Comparison of ENCODE assay signal across 11 cellular contexts in genomic region chr15:90087454-90088154, GRCh38. TPM values are rescaled to one million over a fixed set of nuclear protein-coding genes. Genes with fewer than 3 reads are reported as not detected.
DNase-seq lines count a peak whose midpoint lies in the region; ATAC-seq, FAIRE-seq and TF ChIP-seq lines count a peak whose summit lies in the region.
"Had no signal": no experiment of that assay in that cellular context is flagged by ENCODE, and none has a peak within 500 bp of the region (broad histone marks: within the 10 kb centered on the region; RNA-seq: fewer than 3 reads in every experiment).

No MANE protein-coding gene starts in this region.

- TF ChIP-seq CTCF in K562 (IDR thresholded peaks at IDR 0.05 in 2 of 3, conservative IDR thresholded peaks at IDR 0.05 in 1 of 3; ENCODE audit: insufficient read depth in 2 of 3, low read depth in 1 of 3, low read length in 3 of 3) (peak in 2 of 3 experiments; percentile 33 to 45; a peak in 4 of 6 replicates), neural crest cell (conservative IDR thresholded peaks at IDR 0.05) (peak; percentile 19), tibial nerve (IDR thresholded peaks at IDR 0.05) (no peak)

- in situ Hi-C loops in K562 (cut with MboI): loop anchor here (5.0 kb wide), 1 partner anchor 190 kb away; no protein-coding TSS in a partner anchor

- peaks cover 3% of the 10 kb centered on the region for H3K27me3 Mint-ChIP-seq in neural crest cell (ENCODE audit: low read depth)

- peaks cover 12% of the 10 kb centered on the region for H3K36me3 ChIP-seq in MG63
- peaks cover 48% of the 10 kb centered on the region; the same call in 2 of the 3 replicates for H3K36me3 ChIP-seq in K562 (ENCODE audit: control insufficient read depth, insufficient read depth, low read length)
- H3K36me3 ChIP-seq in tibial nerve: peaks cover 2 to 81% (median 9%) of the 10 kb centered on the region in 3 donors

- H3K9ac ChIP-seq in K562 (ENCODE audit: insufficient read depth in 1 of 2, low read depth in 2 of 2, low read length in 2 of 2): no peak overlapping the region

- CTCF ChIA-PET in K562 (lab: Yijun Ruan, JAX; ENCODE audit: low intra/inter-chr PET ratio): interaction anchor here (0.6 to 2.9 kb wide), 5 partner anchors 132 to 348 kb away, joined by 3 to 19 read pairs (median 3); no protein-coding TSS in a partner anchor

- BruUV-seq in K562 (replicated peaks; lab: Mats Ljungman, UMichigan): no TSS peak

- H3K4me1 ChIP-seq in K562 (replicated peaks in 1 of 2; ENCODE audit: control insufficient read depth in 2 of 2, insufficient read depth in 2 of 2, low read length in 2 of 2) (peaks cover 0 to 17% of the 10 kb centered on the region in 2 experiments; a peak in 2 of 5 replicates), tibial nerve (no peaks in the 10 kb centered on the region)
- H3K4me1 ChIP-seq: Caco-2 had no signal

- H3K27ac ChIP-seq in K562 (ENCODE audit: extremely low read depth, low read depth, low read length) (no peak overlapping the region), tibial nerve (no peak overlapping the region)

- peaks cover 10% of the 10 kb centered on the region for H3K4me1 Mint-ChIP-seq in neural crest cell

- WGBS in K562 (ENCODE audit: insufficient coverage, low coverage, missing lambda C conversion rate): 72% methylated on average over 19 of the region's 20 CpGs
- WGBS in tibial nerve, 2 donors: 69 to 81% methylated on average over 20 of the region's 20 CpGs

- H3K9me1 ChIP-seq in K562 (ENCODE audit: control insufficient read depth, insufficient read depth, low read length): no peaks in the 10 kb centered on the region

- FAIRE-seq in K562 (lab: Jason Lieb, UNC): peak; percentile 23

- H3K9me3 Mint-ChIP-seq in neural crest cell: no peaks in the 10 kb centered on the region
- H3K9me3 Mint-ChIP-seq: T-helper 1 cell treated with Interleukin-12 subunit alpha and Interleukin-12 subunit beta and Interleukin-4 antibody, amounts not matched to agents 30 μg/mL and 1 μg/mL, for 36 hours had no signal

- peaks cover 37% of the 10 kb centered on the region for H3K36me3 Mint-ChIP-seq in neural crest cell (ENCODE audit: low read depth)

- peak; percentile 80 for ATAC-seq in K562
- ATAC-seq in HG02938 (IDR thresholded peaks at IDR 0.05; ENCODE audit: unreplicated experiment): no peak

- POLR2A ChIA-PET in K562 (lab: Yijun Ruan, JAX): interaction anchor here (0.6 to 2.2 kb wide), 8 partner anchors 11 to 417 kb away, joined by 3 to 7 read pairs (median 3); partner anchors contain the start of gene IDH2

- intact Hi-C loops in K562 (cut with micrococcal nuclease): loop anchor here (5.0 kb wide), 1 partner anchor 345 kb away; no protein-coding TSS in a partner anchor

- H3K27me3 ChIP-seq in MG63 (no peaks in the 10 kb centered on the region), K562 (ENCODE audit: control insufficient read depth in 2 of 2, insufficient read depth in 2 of 2, low read length in 2 of 2) (no peaks in the 10 kb centered on the region), tibial nerve (no peaks in the 10 kb centered on the region)

- TF ChIP-seq RAD21 in K562 (CRISPR knock-in tag; conservative IDR thresholded peaks at IDR 0.05 in 1 of 2, IDR thresholded peaks at IDR 0.05 in 1 of 2): peak in 1 of 2 experiments; percentile 18; a peak in 1 of 4 replicates

- H4K20me1 ChIP-seq in K562 (replicated peaks; ENCODE audit: control insufficient read depth, insufficient read depth, low read length): 0 out of 2 replicates have a peak, but pooled peaks cover 5% of the 10 kb centered on the region

- H2AFZ ChIP-seq in K562 (ENCODE audit: low read depth, low read length): no peak overlapping the region

- H3K4me3 ChIP-seq in MG63: no peak overlapping the region
- H3K4me3 ChIP-seq in K562: no peak overlapping the region
- H3K4me3 ChIP-seq in tibial nerve: no peak overlapping the region
- H3K4me3 ChIP-seq: lung had no signal

- TF ChIP-seq EP300 in K562 (IDR thresholded peaks at IDR 0.05; ENCODE audit: low read length): no peak
- no peak for TF ChIP-seq EP300 in tibial nerve (IDR thresholded peaks at IDR 0.05)

- no peak overlapping the region for H3K27ac Mint-ChIP-seq in neural crest cell (ENCODE audit: unreplicated experiment)
- H3K27ac Mint-ChIP-seq: T-helper 1 cell treated with Interleukin-12 subunit alpha and Interleukin-12 subunit beta and Interleukin-4 antibody, amounts not matched to agents 30 μg/mL and 1 μg/mL, for 36 hours had no signal

- peak overlapping the region; percentile 67 for H3K4me3 Mint-ChIP-seq in neural crest cell
- H3K4me3 Mint-ChIP-seq: T-helper 1 cell treated with Interleukin-12 subunit alpha and Interleukin-12 subunit beta and Interleukin-4 antibody, amounts not matched to agents 30 μg/mL and 1 μg/mL, for 36 hours had no signal

- TF ChIP-seq POLR2A in K562 (conservative IDR thresholded peaks at IDR 0.05) (no peak), tibial nerve (IDR thresholded peaks at IDR 0.05) (no peak)

- DNase-seq in NCI-H524 (lab: John Stamatoyannopoulos, UW) (peak; percentile 7 to 37), NCI-H524 treated with DMSO at 0.1 percent for 48 hours (lab: John Stamatoyannopoulos, UW) (no peak), MG63 (peak; percentile 44), K562 (ENCODE audit: extremely low read depth in 1 of 4, low spot score in 3 of 4) (peak; percentile 17 to 81 (median 80)), neural crest cell (ENCODE audit: low read depth, low spot score) (no peak), tibial nerve (ENCODE audit: low spot score in 2 of 2) (no peak)
- DNase-seq in effector CD8-positive, alpha-beta T cell (lab: John Stamatoyannopoulos, UW): no peak

- H3K9me3 ChIP-seq in MG63 (no peaks in the 10 kb centered on the region), K562 (replicated peaks; ENCODE audit: control insufficient read depth, insufficient read depth, low read depth, low read length) (no peaks in the 10 kb centered on the region), tibial nerve (no peaks in the 10 kb centered on the region)
- H3K9me3 ChIP-seq: Caco-2 had no signal

- no peak overlapping the region for H3K4me2 ChIP-seq in K562 (ENCODE audit: insufficient read depth, low read length)

- no peaks in the 10 kb centered on the region for H3K79me2 ChIP-seq in K562 (ENCODE audit: control insufficient read depth, insufficient read depth, low read length)

TF ChIP-seq in K562, 482 proteins besides CTCF, POLR2A, EP300 and RAD21 (continues in another document):
- TF ChIP-seq SMC3 (conservative IDR thresholded peaks at IDR 0.05; ENCODE audit: insufficient read depth, low read depth, low read length) (0 out of 2 replicates have a peak, but pooled peaks have one; percentile 31), NFYB (IDR thresholded peaks at IDR 0.05; ENCODE audit: extremely low read depth, insufficient read length) (peak; percentile 76), RUNX1 (IDR thresholded peaks at IDR 0.05; ENCODE audit: low read depth) (no peak), ZBTB33 (CRISPR knock-in tag; IDR thresholded peaks at IDR 0.05) (peak; percentile 54), PTBP1 (IDR thresholded peaks at IDR 0.05; ENCODE audit: low read depth, low read length) (no peak), ZNF124 (CRISPR knock-in tag; IDR thresholded peaks at IDR 0.05) (no peak), CREB3L1 (IDR thresholded peaks at IDR 0.05; ENCODE audit: borderline replicate concordance, low read depth) (no peak)

RNA-seq across cellular contexts. Expression of gene IDH2, which starts 14.7 kb away (rescaled TPM):
- 45.7 and 57.2 TPM in 2 replicates for total RNA-seq in MG63 (2014; rRNA removed; shearing (Covaris generic); ENCODE audit: low replicate concordance)
- 8.3 and 17.4 TPM in 2 replicates for total RNA-seq in K562 (2011; cell fraction: chromatin; rRNA removed; ENCODE audit: low replicate concordance)
- 17.3 and 17.6 TPM in 2 replicates for total RNA-seq in K562 (2011; cell fraction: nucleolus; rRNA removed)
- total RNA-seq in K562 (2011; cell fraction: nucleoplasm; rRNA removed): 13.9 and 15.0 TPM in 2 replicates
- total RNA-seq in K562 (2014; rRNA removed) (59.2 and 74.5 TPM in 2 replicates), K562 (2014; rRNA removed; fragmentation: Illumina TruSeq; extraction: Trizol) (34.2 and 41.2 TPM in 2 replicates), K562 (2015; rRNA removed; fragmentation: Illumina TruSeq; extraction: Trizol) (72.3 and 72.6 TPM in 2 replicates), K562 (2021) (76.7 and 80.4 TPM in 2 replicates), neural crest cell (214 and 218 TPM in 2 replicates), tibial nerve (10 to 100 TPM; 15.7 to 41.4 (median 20.3) TPM)
- polyA plus RNA-seq in K562 (2011; rRNA removed) (99.9 and 181 TPM in 2 replicates), K562 (2014; fragmentation: Illumina TruSeq; extraction: Trizol) (83.0 and 84.4 TPM in 2 replicates), K562 (2014; fragmentation: Nextera tagmentation; extraction: Ambion mirVana) (1 to 10 TPM in 1 of 2 experiments, under 1 TPM in 1; 0.70 to 3.1 TPM), K562 (2014; rRNA removed) (51.1 and 52.3 TPM in 2 replicates)
- 113 and 128 TPM in 2 replicates for polyA plus RNA-seq in K562 (2011; cell fraction: cytosol; rRNA removed)
- 68.2 and 102 TPM in 2 replicates for polyA plus RNA-seq in K562 (2011; cell fraction: nucleus; rRNA removed)
- 68.8 and 135 TPM in 2 replicates for polyA plus RNA-seq in K562 (2012)
- 62.2 and 82.4 TPM in 2 replicates for polyA minus RNA-seq in K562 (2011; rRNA and poly(A)+ RNA removed)
- 51.4 and 98.5 TPM in 2 replicates for polyA minus RNA-seq in K562 (2011; cell fraction: cytosol; rRNA and poly(A)+ RNA removed)
- 7.0 and 20.3 TPM in 2 replicates for polyA minus RNA-seq in K562 (2011; cell fraction: nucleus; rRNA and poly(A)+ RNA removed)

Comparison
In these comparisons a context has a peak if more than half of its experiments do, and no peak if none do; other contexts are left out.
1. DNase-seq: peak in NCI-H524 (2 of 2), MG63 (single experiment) and K562 (4 of 4); none in NCI-H524 treated with DMSO at 0.1 percent for 48 hours (single experiment), neural crest cell (single experiment), effector CD8-positive, alpha-beta T cell (single experiment) and tibial nerve (0 of 2).
2. CTCF ChIP-seq: peak in K562 (2 of 3) and neural crest cell (single experiment); none in tibial nerve (0 of 5).